In genomic region chr19:56314018-56314583, GRCh38 we compare ENCODE assay signal across 7 cellular contexts. TPM values are rescaled to one million over a fixed set of nuclear protein-coding genes. Genes with fewer than 3 reads are reported as not detected.
DNase-seq lines count a peak whose midpoint lies in the region; ATAC-seq and TF ChIP-seq lines count a peak whose summit lies in the region.

No MANE protein-coding gene starts in this region.

- H3K27ac ChIP-seq in gastroesophageal sphincter: peak overlapping the region; percentile 87 to 98 (median 97)

- no peaks in the 10 kb centered on the region for H3K27me3 ChIP-seq in gastroesophageal sphincter

- no peak for TF ChIP-seq POLR2A in gastroesophageal sphincter (IDR thresholded peaks at IDR 0.05)

- no peak for DNase-seq in GM12865 (ENCODE audit: low read depth)
- DNase-seq in T-helper 2 cell treated with Interferon-gamma antibody and Interleukin-4, amounts not matched to agents 5 μg/mL and 100 μg/mL, for 36 hours (ENCODE audit: low spot score): no peak
- no peak for DNase-seq in retinal pigment epithelial cell (ENCODE audit: low read depth)
- DNase-seq in NCI-H1105 treated with DMSO at 0.1 percent for 48 hours (lab: John Stamatoyannopoulos, UW): no peak

- H3K36me3 Mint-ChIP-seq in T-helper 2 cell treated with Interferon-gamma antibody and Interleukin-4, amounts not matched to agents 5 μg/mL and 100 μg/mL, for 36 hours (ENCODE audit: low read depth): peaks cover 14% of the 10 kb centered on the region

- peak overlapping the region; percentile 81 for H3K4me3 ChIP-seq in GM12865 (ENCODE audit: low read depth, low read length)
- H3K4me3 ChIP-seq in gastroesophageal sphincter: peak overlapping the region; percentile 69 to 76
- peak overlapping the region; percentile 73 for H3K4me3 ChIP-seq in retinal pigment epithelial cell (ENCODE audit: low read length)

- H3K9me3 ChIP-seq in gastroesophageal sphincter: no peaks in the 10 kb centered on the region

- peak overlapping the region; percentile 99 for H3K27ac Mint-ChIP-seq in T-helper 2 cell treated with Interferon-gamma antibody and Interleukin-4, amounts not matched to agents 5 μg/mL and 100 μg/mL, for 36 hours

- H3K9me3 Mint-ChIP-seq in T-helper 2 cell treated with Interferon-gamma antibody and Interleukin-4, amounts not matched to agents 5 μg/mL and 100 μg/mL, for 36 hours: no peaks in the 10 kb centered on the region

- H3K36me3 ChIP-seq in gastroesophageal sphincter: peaks cover 0 to 27% of the 10 kb centered on the region in 2 donors

- H3K4me1 ChIP-seq in gastroesophageal sphincter: peaks cover 0 to 30% (median 0%) of the 10 kb centered on the region in 3 donors

- no peak for TF ChIP-seq EP300 in gastroesophageal sphincter (IDR thresholded peaks at IDR 0.05)

- ATAC-seq in HG03064 (IDR thresholded peaks at IDR 0.05; ENCODE audit: low read depth, unreplicated experiment): peak; percentile 2
- ATAC-seq in gastroesophageal sphincter: no peak
- no peak for ATAC-seq in HG02623 (IDR thresholded peaks at IDR 0.05; ENCODE audit: unreplicated experiment)

- no peak for TF ChIP-seq CTCF in GM12865 (IDR thresholded peaks at IDR 0.05; ENCODE audit: insufficient read depth, low read depth, low read length, missing control alignments)
- no peak for TF ChIP-seq CTCF in gastroesophageal sphincter (IDR thresholded peaks at IDR 0.05)
- no peak for TF ChIP-seq CTCF in retinal pigment epithelial cell (conservative IDR thresholded peaks at IDR 0.05; ENCODE audit: low read depth, low read length)

- H3K27me3 Mint-ChIP-seq in T-helper 2 cell treated with Interferon-gamma antibody and Interleukin-4, amounts not matched to agents 5 μg/mL and 100 μg/mL, for 36 hours (ENCODE audit: low read depth): no peaks in the 10 kb centered on the region

- peaks cover 22% of the 10 kb centered on the region for H3K4me1 Mint-ChIP-seq in T-helper 2 cell treated with Interferon-gamma antibody and Interleukin-4, amounts not matched to agents 5 μg/mL and 100 μg/mL, for 36 hours (ENCODE audit: low read depth)

- WGBS in gastroesophageal sphincter (ENCODE audit: low coverage in 1 of 2), 2 donors: 0% methylated on average over 15 to 16 of the region's 22 CpGs

- peak overlapping the region; percentile 99 for H3K4me3 Mint-ChIP-seq in T-helper 2 cell treated with Interferon-gamma antibody and Interleukin-4, amounts not matched to agents 5 μg/mL and 100 μg/mL, for 36 hours

RNA-seq across cellular contexts. Expression of gene ZSCAN5A, which starts 0.5 kb away (rescaled TPM):
- 1 to 10 TPM; 3.0 to 6.3 (median 4.0) TPM for total RNA-seq in gastroesophageal sphincter

RNA-seq across cellular contexts. Expression of gene EDDM13, which starts 41.6 kb away (rescaled TPM):
- not detected for total RNA-seq in gastroesophageal sphincter
